Comparison of ENCODE assay signal across 18 cellular contexts in the genomic region with DNA sequence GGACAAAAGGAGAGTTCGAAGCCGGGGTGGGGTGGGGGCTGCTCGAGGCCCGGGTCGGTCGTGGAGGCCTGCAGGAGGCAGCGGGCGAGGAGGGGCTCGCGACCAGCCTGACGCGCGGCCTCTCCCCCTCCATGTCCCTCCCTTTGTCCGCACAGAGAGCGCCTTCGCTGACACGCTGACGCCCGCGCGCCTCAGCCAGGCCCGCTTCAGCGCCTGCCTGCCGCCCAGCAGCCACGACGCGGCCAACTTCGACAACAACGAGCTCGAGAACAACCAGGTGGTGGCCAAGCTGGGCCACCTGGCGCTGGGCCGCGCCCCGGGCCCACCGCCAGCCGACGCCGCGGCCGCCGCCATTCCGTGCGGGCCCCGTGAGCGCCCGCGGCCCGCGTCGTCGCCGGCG. TPM values are rescaled to one million over a fixed set of nuclear protein-coding genes. Genes with fewer than 3 reads are reported as not detected.
DNase-seq lines count a peak whose midpoint lies in the region; ATAC-seq, FAIRE-seq and TF ChIP-seq lines count a peak whose summit lies in the region.
"Had no signal": no experiment of that assay in that cellular context is flagged by ENCODE, and none has a peak within 500 bp of the region (broad histone marks: within the 10 kb centered on the region; RNA-seq: fewer than 3 reads in every experiment).

No MANE protein-coding gene starts in this region.

- H3K9me3 Mint-ChIP-seq in activated CD4-positive, alpha-beta T cell treated with anti-CD3 and anti-CD28 coated beads for 36 hours (ENCODE audit: low read depth) = no peaks in the 10 kb centered on the region
- no peaks in the 10 kb centered on the region for H3K9me3 Mint-ChIP-seq in activated CD4-positive, alpha-beta memory T cell treated with anti-CD3 and anti-CD28 coated beads, Interleukin-2, amount 10 ng/mL, durations not matched to agents 7 days and 5 days
- no peaks in the 10 kb centered on the region for H3K9me3 Mint-ChIP-seq in immature natural killer cell
- peaks cover 5 to 8% of the 10 kb centered on the region in 2 donors for H3K9me3 Mint-ChIP-seq in stimulated activated naive B cell treated with anti-CD40 and anti-IgM and Interleukin-4, amounts not matched to agents 10 μg/mL and 1 μg/mL and 100 μg/mL, for 72 hours

- no peak for FAIRE-seq in GM12891 (lab: Jason Lieb, UNC)
- FAIRE-seq: GM19239, islet of Langerhans had no signal

- no peak for TF ChIP-seq CTCF in lower leg skin (IDR thresholded peaks at IDR 0.05)

- POLR2A ChIA-PET in activated CD4-positive, alpha-beta T cell treated with anti-CD3 and anti-CD28 coated beads for 36 hours (lab: Charles Lee) = no interaction called here
- POLR2A ChIA-PET in activated CD4-positive, alpha-beta memory T cell treated with anti-CD3 and anti-CD28 coated beads, Interleukin-2, amount 10 ng/mL, durations not matched to agents 7 days and 5 days (lab: Charles Lee) = no interaction called here

- CTCF ChIA-PET in activated CD4-positive, alpha-beta T cell treated with anti-CD3 and anti-CD28 coated beads for 36 hours (lab: Charles Lee) = interaction anchor here (0.7 to 1.0 kb wide), 2 partner anchors 12 to 16 kb away, joined by 3 read pairs; no protein-coding TSS in a partner anchor
- CTCF ChIA-PET in activated CD4-positive, alpha-beta memory T cell treated with anti-CD3 and anti-CD28 coated beads, Interleukin-2, amount 10 ng/mL, durations not matched to agents 7 days and 5 days (lab: Charles Lee) = interaction anchor here (2.7 kb wide), 1 partner anchor 14 kb away, joined by 9 read pairs; no protein-coding TSS in a partner anchor

- peaks cover 4% of the 10 kb centered on the region for H3K27me3 Mint-ChIP-seq in activated CD4-positive, alpha-beta T cell treated with anti-CD3 and anti-CD28 coated beads for 36 hours
- peaks cover 22% of the 10 kb centered on the region for H3K27me3 Mint-ChIP-seq in activated CD4-positive, alpha-beta memory T cell treated with anti-CD3 and anti-CD28 coated beads, Interleukin-2, amount 10 ng/mL, durations not matched to agents 7 days and 5 days
- H3K27me3 Mint-ChIP-seq in immature natural killer cell (ENCODE audit: low read depth in 3 of 3) = peaks cover 2 to 4% (median 2%) of the 10 kb centered on the region in 3 donors
- H3K27me3 Mint-ChIP-seq in stimulated activated naive B cell treated with anti-CD40 and anti-IgM and Interleukin-4, amounts not matched to agents 10 μg/mL and 1 μg/mL and 100 μg/mL, for 72 hours = peaks cover 6% of the 10 kb centered on the region in 2 donors

- H3K36me3 Mint-ChIP-seq in activated CD4-positive, alpha-beta T cell treated with anti-CD3 and anti-CD28 coated beads for 36 hours (ENCODE audit: low read depth) = no peaks in the 10 kb centered on the region
- no peaks in the 10 kb centered on the region for H3K36me3 Mint-ChIP-seq in activated CD4-positive, alpha-beta memory T cell treated with anti-CD3 and anti-CD28 coated beads, Interleukin-2, amount 10 ng/mL, durations not matched to agents 7 days and 5 days (ENCODE audit: low read depth)
- H3K36me3 Mint-ChIP-seq in immature natural killer cell = peaks cover 0 to 1% (median 0%) of the 10 kb centered on the region in 3 donors
- H3K36me3 Mint-ChIP-seq in stimulated activated naive B cell treated with anti-CD40 and anti-IgM and Interleukin-4, amounts not matched to agents 10 μg/mL and 1 μg/mL and 100 μg/mL, for 72 hours = peaks cover 0 to 5% of the 10 kb centered on the region in 2 donors

- H3K27ac Mint-ChIP-seq in activated CD4-positive, alpha-beta T cell treated with anti-CD3 and anti-CD28 coated beads for 36 hours = no peak overlapping the region
- H3K27ac Mint-ChIP-seq in activated CD4-positive, alpha-beta memory T cell treated with anti-CD3 and anti-CD28 coated beads, Interleukin-2, amount 10 ng/mL, durations not matched to agents 7 days and 5 days = no peak overlapping the region
- H3K27ac Mint-ChIP-seq in immature natural killer cell = peak overlapping the region in 2 of 6 donors; percentile 8 to 62
- peak overlapping the region; percentile 11 for H3K27ac Mint-ChIP-seq in stimulated activated naive B cell treated with anti-CD40 and anti-IgM and Interleukin-4, amounts not matched to agents 10 μg/mL and 1 μg/mL and 100 μg/mL, for 72 hours

- ATAC-seq in activated CD4-positive, alpha-beta T cell treated with anti-CD3 and anti-CD28 coated beads for 36 hours = no peak
- no peak for ATAC-seq in stimulated activated naive B cell treated with anti-CD40 and anti-IgM and Interleukin-4, amounts not matched to agents 10 μg/mL and 1 μg/mL and 100 μg/mL, for 72 hours (replicated peaks)
- no peak for ATAC-seq in GM18517 (IDR thresholded peaks at IDR 0.05; ENCODE audit: unreplicated experiment)
- ATAC-seq: body of pancreas had no signal

- no peak for DNase-seq in activated CD4-positive, alpha-beta T cell treated with anti-CD3 and anti-CD28 coated beads for 36 hours
- no peak for DNase-seq in activated CD4-positive, alpha-beta T cell treated with anti-CD3 and anti-CD28 coated beads for 48 hours
- no peak for DNase-seq in activated CD4-positive, alpha-beta memory T cell treated with anti-CD3 and anti-CD28 coated beads, Interleukin-2, amount 10 ng/mL, durations not matched to agents 7 days and 5 days
- DNase-seq in immature natural killer cell (no peak), GM12891 (ENCODE audit: insufficient read length, low spot score) (no peak), lower leg skin (ENCODE audit: low spot score in 2 of 2) (no peak)
- no peak for DNase-seq in stimulated activated naive B cell treated with anti-CD40 and anti-IgM and Interleukin-4, amounts not matched to agents 10 μg/mL and 1 μg/mL and 100 μg/mL, for 72 hours
- DNase-seq: body of pancreas, Caco-2, MG63, NCI-H1930, NCI-H524 treated with DMSO at 0.1 percent for 48 hours, PC-9, WERI-Rb-1 had no signal

- TF ChIP-seq POLR2A in GM12891 (IDR thresholded peaks at IDR 0.05; ENCODE audit: low read depth, low read length) (no peak), lower leg skin (IDR thresholded peaks at IDR 0.05) (no peak)

- peaks cover 9% of the 10 kb centered on the region for H3K4me1 Mint-ChIP-seq in activated CD4-positive, alpha-beta T cell treated with anti-CD3 and anti-CD28 coated beads for 36 hours
- H3K4me1 Mint-ChIP-seq in activated CD4-positive, alpha-beta memory T cell treated with anti-CD3 and anti-CD28 coated beads, Interleukin-2, amount 10 ng/mL, durations not matched to agents 7 days and 5 days = peaks cover 16% of the 10 kb centered on the region
- H3K4me1 Mint-ChIP-seq in immature natural killer cell = peaks cover 7 to 15% of the 10 kb centered on the region in 2 donors
- peaks cover 13 to 31% of the 10 kb centered on the region in 2 donors for H3K4me1 Mint-ChIP-seq in stimulated activated naive B cell treated with anti-CD40 and anti-IgM and Interleukin-4, amounts not matched to agents 10 μg/mL and 1 μg/mL and 100 μg/mL, for 72 hours

- peak overlapping the region; percentile 4 for H3K4me3 Mint-ChIP-seq in activated CD4-positive, alpha-beta T cell treated with anti-CD3 and anti-CD28 coated beads for 36 hours
- peak overlapping the region; percentile 35 for H3K4me3 Mint-ChIP-seq in activated CD4-positive, alpha-beta memory T cell treated with anti-CD3 and anti-CD28 coated beads, Interleukin-2, amount 10 ng/mL, durations not matched to agents 7 days and 5 days
- H3K4me3 Mint-ChIP-seq in immature natural killer cell = peak overlapping the region; percentile 46 to 83 (median 75)
- peak overlapping the region; percentile 9 to 57 for H3K4me3 Mint-ChIP-seq in stimulated activated naive B cell treated with anti-CD40 and anti-IgM and Interleukin-4, amounts not matched to agents 10 μg/mL and 1 μg/mL and 100 μg/mL, for 72 hours

- H3K4me3 ChIP-seq in lower leg skin (ENCODE audit: low read depth, poor library complexity, severe bottlenecking) = no peak overlapping the region
- H3K4me3 ChIP-seq: body of pancreas, MG63, PC-9, thoracic aorta had no signal

- 79 to 82% methylated on average over 46 of the region's 53 CpGs for WGBS in lower leg skin, 2 donors

- intact Hi-C loops in activated CD4-positive, alpha-beta T cell treated with anti-CD3 and anti-CD28 coated beads for 36 hours (cut with DNase I, micrococcal nuclease) = no loop called here
- intact Hi-C loops in lower leg skin (cut with DNase I; ENCODE audit: low total_unique reads) = no loop called here

TF ChIP-seq in GM12891, 5 proteins besides CTCF, POLR2A, EP300 and RAD21:
- TF ChIP-seq SPI1 (IDR thresholded peaks at IDR 0.05; ENCODE audit: low read depth, low read length) (no peak), POU2F2 (IDR thresholded peaks at IDR 0.05; ENCODE audit: low read depth, low read length) (no peak), TAF1 (IDR thresholded peaks at IDR 0.05; ENCODE audit: low read depth, low read length) (no peak), PAX5 (IDR thresholded peaks at IDR 0.05; ENCODE audit: insufficient read depth, low read length, severe bottlenecking) (no peak), POLR2AphosphoS5 (IDR thresholded peaks at IDR 0.05; ENCODE audit: low read depth, low read length) (no peak)
TF ChIP-seq in GM12891: peak in this region for 0.

RNA-seq across cellular contexts. Expression of a gene that starts 42.2 kb away (rescaled TPM):
- under 1 TPM; 0.16 to 0.19 TPM for total RNA-seq in activated CD4-positive, alpha-beta T cell treated with anti-CD3 and anti-CD28 coated beads for 36 hours
- total RNA-seq in activated CD4-positive, alpha-beta memory T cell treated with anti-CD3 and anti-CD28 coated beads, Interleukin-2, amount 10 ng/mL, durations not matched to agents 7 days and 5 days = 1 to 10 TPM; 3.0 to 3.3 TPM
- under 1 TPM in 1 of 3 donors, not detected in 2; 0.09 TPM for polyA plus RNA-seq in immature natural killer cell
- 0.30 TPM for polyA plus RNA-seq in GM12891 (2012; ENCODE audit: low read depth, missing spikeins)
- 10 to 100 TPM; 12.5 to 34.8 (median 20.9) TPM for total RNA-seq in lower leg skin

Comparison
In these comparisons a context has a peak if more than half of its experiments do, and no peak if none do; other contexts are left out.
1. H3K4me3 Mint-ChIP-seq: peak in every context shown above with its lines; median percentile 75 in immature natural killer cell; 35 in activated CD4-positive, alpha-beta memory T cell treated with anti-CD3 and anti-CD28 coated beads, Interleukin-2, amount 10 ng/mL, durations not matched to agents 7 days and 5 days; 33 in stimulated activated naive B cell treated with anti-CD40 and anti-IgM and Interleukin-4, amounts not matched to agents 10 μg/mL and 1 μg/mL and 100 μg/mL, for 72 hours; 4 in activated CD4-positive, alpha-beta T cell treated with anti-CD3 and anti-CD28 coated beads for 36 hours.